16 cellular contexts compared by ENCODE assay signal in the genomic region with DNA sequence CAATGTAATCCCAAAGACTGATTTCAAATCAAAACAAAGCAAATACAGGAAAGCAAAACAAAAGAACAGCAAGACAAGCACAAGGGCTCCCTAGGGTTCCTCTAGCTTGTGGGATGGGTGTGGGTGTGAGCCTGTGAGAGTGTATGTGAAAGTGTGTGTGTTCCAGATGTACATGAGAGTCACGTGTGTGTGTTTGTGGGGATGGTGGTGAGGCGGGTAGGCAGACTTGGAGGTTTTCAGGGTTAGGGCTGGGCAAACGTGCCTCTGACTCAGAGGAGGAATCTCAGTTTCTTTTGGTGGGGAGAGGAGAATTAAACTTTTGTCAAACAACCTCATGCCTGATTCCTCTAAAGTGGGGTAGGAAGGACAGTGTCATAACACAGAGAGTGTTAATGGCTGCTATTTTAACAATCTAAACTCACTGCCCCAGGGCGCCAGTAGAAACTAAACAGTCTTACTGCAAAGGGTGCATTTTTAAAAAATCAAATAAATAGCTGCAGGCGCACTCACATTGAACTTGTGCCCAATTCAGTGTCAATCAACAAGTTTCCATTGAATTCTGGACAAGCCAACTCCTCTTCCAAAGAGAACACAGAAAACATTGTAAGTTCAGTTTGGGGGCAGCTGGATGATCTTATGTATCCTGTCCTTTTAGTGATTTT. TPM values are rescaled to one million over a fixed set of nuclear protein-coding genes. Genes with fewer than 3 reads are reported as not detected.
A peak's percentile ranks its signal among the peaks of the same experiment; 100 is the strongest.
DNase-seq lines count a peak whose midpoint lies in the region; ATAC-seq, FAIRE-seq and TF ChIP-seq lines count a peak whose summit lies in the region.
"Had no signal": no experiment of that assay in that cellular context is flagged by ENCODE, and none has a peak within 500 bp of the region (broad histone marks: within the 10 kb centered on the region; RNA-seq: fewer than 3 reads in every experiment).

No MANE protein-coding gene starts in this region.

- no peaks in the 10 kb centered on the region for H4K20me1 ChIP-seq in astrocyte (ENCODE audit: insufficient read depth, low read length)

- intact Hi-C loops in sciatic nerve (cut with DNase I): no loop called here

- peak overlapping the region; percentile 58 for H3K27ac Mint-ChIP-seq in astrocyte (ENCODE audit: unreplicated experiment)
- H3K27ac Mint-ChIP-seq: activated CD4-positive, alpha-beta memory T cell treated with anti-CD3 and anti-CD28 coated beads for 36 hours; activated naive CD8-positive, alpha-beta T cell treated with anti-CD3 and anti-CD28 coated beads, Interleukin-2, amount 10 ng/mL, durations not matched to agents 7 days and 5 days; IgD-negative memory B cell had no signal

- H3K27me3 ChIP-seq in astrocyte (ENCODE audit: insufficient read depth, low read length): no peaks in the 10 kb centered on the region

- no peak overlapping the region for H3K4me3 Mint-ChIP-seq in astrocyte (ENCODE audit: unreplicated experiment)
- H3K4me3 Mint-ChIP-seq: activated CD4-positive, alpha-beta memory T cell treated with anti-CD3 and anti-CD28 coated beads for 36 hours; activated naive CD8-positive, alpha-beta T cell treated with anti-CD3 and anti-CD28 coated beads, Interleukin-2, amount 10 ng/mL, durations not matched to agents 7 days and 5 days; IgD-negative memory B cell had no signal

- no peak for TF ChIP-seq CTCF in astrocyte (IDR thresholded peaks at IDR 0.05; ENCODE audit: insufficient read depth, low read depth, low read length)

- peak; percentile 65 for FAIRE-seq in astrocyte (lab: Jason Lieb, UNC)

- H3K9ac ChIP-seq in astrocyte (ENCODE audit: low read length): no peak overlapping the region

- ATAC-seq in GM19328 (IDR thresholded peaks at IDR 0.05; ENCODE audit: unreplicated experiment) (peak; percentile 67), HG02884 (IDR thresholded peaks at IDR 0.05; ENCODE audit: unreplicated experiment) (peak; percentile 83), sciatic nerve (peak; percentile 47), GM19455 (IDR thresholded peaks at IDR 0.05; ENCODE audit: unreplicated experiment) (no peak), HG02970 (IDR thresholded peaks at IDR 0.05; ENCODE audit: low FRiP score, unreplicated experiment) (no peak)

- H3K4me2 ChIP-seq in astrocyte (ENCODE audit: low read length): no peak overlapping the region

- no peaks in the 10 kb centered on the region for H3K27me3 Mint-ChIP-seq in astrocyte (ENCODE audit: low read depth, unreplicated experiment)
- H3K27me3 Mint-ChIP-seq: activated CD4-positive, alpha-beta memory T cell treated with anti-CD3 and anti-CD28 coated beads for 36 hours; activated naive CD8-positive, alpha-beta T cell treated with anti-CD3 and anti-CD28 coated beads, Interleukin-2, amount 10 ng/mL, durations not matched to agents 7 days and 5 days; IgD-negative memory B cell had no signal

- no peak overlapping the region for H3K4me3 ChIP-seq in astrocyte (ENCODE audit: insufficient read depth, low read depth, low read length)
- H3K4me3 ChIP-seq: coronary artery had no signal

- H3K27ac ChIP-seq in astrocyte (ENCODE audit: low read depth, low read length): no peak overlapping the region

- peaks cover 12% of the 10 kb centered on the region for H3K4me1 Mint-ChIP-seq in astrocyte (ENCODE audit: low read depth, unreplicated experiment)
- H3K4me1 Mint-ChIP-seq: activated naive CD8-positive, alpha-beta T cell treated with anti-CD3 and anti-CD28 coated beads, Interleukin-2, amount 10 ng/mL, durations not matched to agents 7 days and 5 days; IgD-negative memory B cell had no signal

- peaks cover 8% of the 10 kb centered on the region for H3K4me1 ChIP-seq in astrocyte (ENCODE audit: insufficient read depth, low read length)

- no peaks in the 10 kb centered on the region for H3K79me2 ChIP-seq in astrocyte (ENCODE audit: insufficient read depth, low read length)

- H2AFZ ChIP-seq in astrocyte (ENCODE audit: low read depth, low read length): no peak overlapping the region

- H3K9me3 Mint-ChIP-seq in astrocyte (ENCODE audit: unreplicated experiment): no peaks in the 10 kb centered on the region
- H3K9me3 Mint-ChIP-seq: activated CD4-positive, alpha-beta memory T cell treated with anti-CD3 and anti-CD28 coated beads for 36 hours; activated naive CD8-positive, alpha-beta T cell treated with anti-CD3 and anti-CD28 coated beads, Interleukin-2, amount 10 ng/mL, durations not matched to agents 7 days and 5 days; IgD-negative memory B cell had no signal

- no peaks in the 10 kb centered on the region for H3K36me3 Mint-ChIP-seq in astrocyte (ENCODE audit: low read depth, unreplicated experiment)
- H3K36me3 Mint-ChIP-seq: activated CD4-positive, alpha-beta memory T cell treated with anti-CD3 and anti-CD28 coated beads for 36 hours; activated naive CD8-positive, alpha-beta T cell treated with anti-CD3 and anti-CD28 coated beads, Interleukin-2, amount 10 ng/mL, durations not matched to agents 7 days and 5 days had no signal

- DNase-seq in astrocyte (ENCODE audit: low read depth) (no peak), sciatic nerve (ENCODE audit: low spot score) (no peak), activated T-cell treated with anti-CD3 and anti-CD28 coated beads for 4 hours (no peak)
- DNase-seq in stimulated activated naive CD4-positive, alpha-beta T cell treated with Interleukin-2 at 50 U/mL for 16 hours (lab: John Stamatoyannopoulos, UW): no peak
- DNase-seq: activated CD4-positive, alpha-beta memory T cell treated with anti-CD3 and anti-CD28 coated beads for 36 hours; activated naive CD8-positive, alpha-beta T cell treated with anti-CD3 and anti-CD28 coated beads, Interleukin-2, amount 10 ng/mL, durations not matched to agents 7 days and 5 days; midbrain; NCI-H2029; stimulated activated CD4-positive, alpha-beta T cell treated with anti-CD3 and anti-CD28 coated beads, Interleukin-4, amount 100 ng/mL, for 1 hour had no signal

- H3K36me3 ChIP-seq in astrocyte (ENCODE audit: insufficient read depth, low read length): no peaks in the 10 kb centered on the region

- no peaks in the 10 kb centered on the region for H3K9me3 ChIP-seq in astrocyte (ENCODE audit: insufficient read depth, low read depth, low read length)

RNA-seq across cellular contexts. Expression of a gene that starts 51.8 kb away (rescaled TPM):
- total RNA-seq in astrocyte (3.3 and 4.8 TPM in 2 replicates), sciatic nerve (183 TPM)
- total RNA-seq: activated CD4-positive, alpha-beta memory T cell treated with anti-CD3 and anti-CD28 coated beads for 36 hours; activated naive CD8-positive, alpha-beta T cell treated with anti-CD3 and anti-CD28 coated beads, Interleukin-2, amount 10 ng/mL, durations not matched to agents 7 days and 5 days; pulmonary artery endothelial cell had no signal

Comparison
In these comparisons a context has a peak if more than half of its experiments do, and no peak if none do; other contexts are left out.
1. ATAC-seq: peak in GM19328 (single experiment), HG02884 (single experiment) and sciatic nerve (single experiment); none in GM19455 (single experiment) and HG02970 (single experiment).
2. RNA of a gene that starts 51.8 kb away (total RNA-seq): 183 TPM in sciatic nerve (single experiment); 3.3 to 4.8 TPM in astrocyte; every median in the first group is over 10 times any median in the second.